1 cellular context compared by ENCODE assay signal in the genomic region with DNA sequence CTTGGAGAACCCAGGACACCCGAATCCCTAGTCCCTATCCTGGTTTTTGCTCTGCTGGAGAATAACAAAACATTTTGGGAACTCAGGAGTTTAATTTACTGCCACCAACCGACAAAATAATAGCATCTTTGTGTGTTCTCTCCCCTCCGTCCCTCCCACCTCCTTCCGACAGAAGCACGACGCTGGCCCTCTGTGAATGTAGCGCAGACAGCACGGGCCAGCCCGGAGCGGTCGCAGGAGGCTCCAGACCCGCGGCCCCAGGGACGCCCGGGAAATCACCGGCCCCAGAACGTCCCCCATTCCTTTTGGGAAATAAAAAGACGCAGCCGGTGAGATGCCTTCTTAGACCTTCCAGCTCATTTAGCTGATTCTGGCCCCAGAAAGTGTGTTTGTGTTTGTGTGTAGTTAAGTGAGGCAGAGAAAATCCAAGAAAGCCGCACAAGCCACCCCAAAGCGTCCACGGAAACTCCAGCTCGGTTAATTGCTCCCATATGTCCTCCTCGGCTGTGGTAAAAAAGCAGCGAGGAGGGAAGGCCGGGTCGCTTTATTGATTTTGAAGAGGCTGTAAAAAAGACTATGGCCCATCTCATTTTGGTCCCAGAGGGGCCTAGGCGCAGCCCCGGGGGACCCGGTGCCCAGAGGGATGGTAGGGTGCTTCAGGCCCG.
TF ChIP-seq lines count a peak whose summit lies in the region.

No MANE protein-coding gene starts in this region.

TF ChIP-seq in HepG2, 621 proteins besides CTCF, POLR2A, EP300 and RAD21 (continued from another document and continues in another):
- TF ChIP-seq, protein P1, sequence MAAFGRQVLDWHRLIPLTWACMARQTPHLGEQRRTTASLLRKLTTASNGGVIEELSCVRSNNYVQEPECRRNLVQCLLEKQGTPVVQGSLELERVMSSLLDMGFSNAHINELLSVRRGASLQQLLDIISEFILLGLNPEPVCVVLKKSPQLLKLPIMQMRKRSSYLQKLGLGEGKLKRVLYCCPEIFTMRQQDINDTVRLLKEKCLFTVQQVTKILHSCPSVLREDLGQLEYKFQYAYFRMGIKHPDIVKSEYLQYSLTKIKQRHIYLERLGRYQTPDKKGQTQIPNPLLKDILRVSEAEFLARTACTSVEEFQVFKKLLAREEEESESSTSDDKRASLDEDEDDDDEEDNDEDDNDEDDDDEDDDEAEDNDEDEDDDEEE (CRISPR knock-in tag; IDR thresholded peaks at IDR 0.05): peak; percentile 47; the same call in 1 of the 2 replicates
- no peak for TF ChIP-seq DR1 (CRISPR knock-in tag; IDR thresholded peaks at IDR 0.05)
- TF ChIP-seq, protein P2, sequence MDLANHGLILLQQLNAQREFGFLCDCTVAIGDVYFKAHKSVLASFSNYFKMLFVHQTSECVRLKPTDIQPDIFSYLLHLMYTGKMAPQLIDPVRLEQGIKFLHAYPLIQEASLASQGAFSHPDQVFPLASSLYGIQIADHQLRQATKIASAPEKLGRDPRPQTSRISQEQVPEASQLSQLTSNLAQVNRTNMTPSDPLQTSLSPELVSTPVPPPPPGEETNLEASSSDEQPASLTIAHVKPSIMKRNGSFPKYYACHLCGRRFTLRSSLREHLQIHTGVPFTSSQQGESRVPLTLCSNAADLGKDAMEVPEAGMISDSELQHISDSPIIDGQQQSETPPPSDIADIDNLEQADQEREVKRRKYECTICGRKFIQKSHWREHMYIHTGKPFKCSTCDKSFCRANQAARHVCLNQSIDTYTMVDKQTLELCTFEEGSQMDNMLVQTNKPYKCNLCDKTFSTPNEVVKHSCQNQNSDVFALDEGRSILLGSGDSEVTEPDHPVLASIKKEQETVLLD (CRISPR knock-in tag; IDR thresholded peaks at IDR 0.05; ENCODE audit: low read depth): no peak
- 0 out of 2 replicates have a peak, but pooled peaks have one; percentile 22 for TF ChIP-seq ZNF224 (CRISPR knock-in tag; IDR thresholded peaks at IDR 0.05)
- TF ChIP-seq RBM39 (IDR thresholded peaks at IDR 0.05; ENCODE audit: low read depth, low read length, poor library complexity, severe bottlenecking): no peak
- TF ChIP-seq, protein P3, sequence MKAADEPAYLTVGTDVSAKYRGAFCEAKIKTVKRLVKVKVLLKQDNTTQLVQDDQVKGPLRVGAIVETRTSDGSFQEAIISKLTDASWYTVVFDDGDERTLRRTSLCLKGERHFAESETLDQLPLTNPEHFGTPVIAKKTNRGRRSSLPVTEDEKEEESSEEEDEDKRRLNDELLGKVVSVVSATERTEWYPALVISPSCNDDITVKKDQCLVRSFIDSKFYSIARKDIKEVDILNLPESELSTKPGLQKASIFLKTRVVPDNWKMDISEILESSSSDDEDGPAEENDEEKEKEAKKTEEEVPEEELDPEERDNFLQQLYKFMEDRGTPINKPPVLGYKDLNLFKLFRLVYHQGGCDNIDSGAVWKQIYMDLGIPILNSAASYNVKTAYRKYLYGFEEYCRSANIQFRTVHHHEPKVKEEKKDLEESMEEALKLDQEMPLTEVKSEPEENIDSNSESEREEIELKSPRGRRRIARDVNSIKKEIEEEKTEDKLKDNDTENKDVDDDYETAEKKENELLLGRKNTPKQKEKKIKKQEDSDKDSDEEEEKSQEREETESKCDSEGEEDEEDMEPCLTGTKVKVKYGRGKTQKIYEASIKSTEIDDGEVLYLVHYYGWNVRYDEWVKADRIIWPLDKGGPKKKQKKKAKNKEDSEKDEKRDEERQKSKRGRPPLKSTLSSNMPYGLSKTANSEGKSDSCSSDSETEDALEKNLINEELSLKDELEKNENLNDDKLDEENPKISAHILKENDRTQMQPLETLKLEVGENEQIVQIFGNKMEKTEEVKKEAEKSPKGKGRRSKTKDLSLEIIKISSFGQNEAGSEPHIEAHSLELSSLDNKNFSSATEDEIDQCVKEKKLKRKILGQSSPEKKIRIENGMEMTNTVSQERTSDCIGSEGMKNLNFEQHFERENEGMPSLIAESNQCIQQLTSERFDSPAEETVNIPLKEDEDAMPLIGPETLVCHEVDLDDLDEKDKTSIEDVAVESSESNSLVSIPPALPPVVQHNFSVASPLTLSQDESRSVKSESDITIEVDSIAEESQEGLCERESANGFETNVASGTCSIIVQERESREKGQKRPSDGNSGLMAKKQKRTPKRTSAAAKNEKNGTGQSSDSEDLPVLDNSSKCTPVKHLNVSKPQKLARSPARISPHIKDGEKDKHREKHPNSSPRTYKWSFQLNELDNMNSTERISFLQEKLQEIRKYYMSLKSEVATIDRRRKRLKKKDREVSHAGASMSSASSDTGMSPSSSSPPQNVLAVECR (CRISPR knock-in tag; IDR thresholded peaks at IDR 0.05; ENCODE audit: borderline replicate concordance): 0 out of 2 replicates have a peak, but pooled peaks have one; percentile 11
- TF ChIP-seq ZNF598 (CRISPR knock-in tag; IDR thresholded peaks at IDR 0.05; ENCODE audit: borderline replicate concordance): peak; percentile 18; the same call in 1 of the 2 replicates
- TF ChIP-seq XRCC5 (optimal IDR thresholded peaks at IDR 0.05; ENCODE audit: low read length): peak; percentile 38
- no peak for TF ChIP-seq FOXA3 (CRISPR knock-in tag; IDR thresholded peaks at IDR 0.05)
- TF ChIP-seq, protein P4, sequence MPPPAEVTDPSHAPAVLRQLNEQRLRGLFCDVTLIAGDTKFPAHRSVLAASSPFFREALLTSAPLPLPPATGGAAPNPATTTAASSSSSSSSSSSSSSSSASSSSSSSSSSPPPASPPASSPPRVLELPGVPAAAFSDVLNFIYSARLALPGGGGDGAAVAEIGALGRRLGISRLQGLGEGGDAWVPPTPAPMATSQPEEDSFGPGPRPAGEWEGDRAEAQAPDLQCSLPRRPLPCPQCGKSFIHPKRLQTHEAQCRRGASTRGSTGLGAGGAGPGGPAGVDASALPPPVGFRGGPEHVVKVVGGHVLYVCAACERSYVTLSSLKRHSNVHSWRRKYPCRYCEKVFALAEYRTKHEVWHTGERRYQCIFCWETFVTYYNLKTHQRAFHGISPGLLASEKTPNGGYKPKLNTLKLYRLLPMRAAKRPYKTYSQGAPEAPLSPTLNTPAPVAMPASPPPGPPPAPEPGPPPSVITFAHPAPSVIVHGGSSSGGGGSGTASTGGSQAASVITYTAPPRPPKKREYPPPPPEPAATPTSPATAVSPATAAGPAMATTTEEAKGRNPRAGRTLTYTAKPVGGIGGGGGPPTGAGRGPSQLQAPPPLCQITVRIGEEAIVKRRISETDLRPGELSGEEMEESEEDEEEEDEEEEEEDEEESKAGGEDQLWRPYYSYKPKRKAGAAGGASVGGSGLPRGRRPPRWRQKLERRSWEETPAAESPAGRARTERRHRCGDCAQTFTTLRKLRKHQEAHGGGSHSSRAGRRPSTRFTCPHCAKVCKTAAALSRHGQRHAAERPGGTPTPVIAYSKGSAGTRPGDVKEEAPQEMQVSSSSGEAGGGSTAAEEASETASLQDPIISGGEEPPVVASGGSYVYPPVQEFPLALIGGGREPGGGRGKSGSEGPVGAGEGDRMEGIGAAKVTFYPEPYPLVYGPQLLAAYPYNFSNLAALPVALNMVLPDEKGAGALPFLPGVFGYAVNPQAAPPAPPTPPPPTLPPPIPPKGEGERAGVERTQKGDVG (CRISPR knock-in tag; IDR thresholded peaks at IDR 0.05; ENCODE audit: borderline replicate concordance): no peak
- TF ChIP-seq, protein P5, sequence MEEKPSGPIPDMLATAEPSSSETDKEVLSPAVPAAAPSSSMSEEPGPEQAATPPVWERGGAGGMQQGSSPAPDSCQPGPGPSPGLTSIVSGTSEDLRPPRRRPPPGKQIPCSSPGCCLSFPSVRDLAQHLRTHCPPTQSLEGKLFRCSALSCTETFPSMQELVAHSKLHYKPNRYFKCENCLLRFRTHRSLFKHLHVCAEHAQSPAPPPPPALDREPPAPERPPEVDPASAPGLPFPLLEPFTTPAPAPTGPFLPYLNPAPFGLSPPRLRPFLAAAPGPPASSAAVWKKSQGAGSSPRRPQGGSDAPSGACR (CRISPR knock-in tag; IDR thresholded peaks at IDR 0.05): no peak
- no peak; the same call in 1 of the 2 replicates for TF ChIP-seq CBX5 (CRISPR knock-in tag; IDR thresholded peaks at IDR 0.05; ENCODE audit: borderline replicate concordance)
- TF ChIP-seq ISL2 (CRISPR knock-in tag; IDR thresholded peaks at IDR 0.05): peak; percentile 2; the same call in 1 of the 2 replicates
- no peak for TF ChIP-seq TBP (CRISPR knock-in tag; IDR thresholded peaks at IDR 0.05)
- TF ChIP-seq, protein P6, sequence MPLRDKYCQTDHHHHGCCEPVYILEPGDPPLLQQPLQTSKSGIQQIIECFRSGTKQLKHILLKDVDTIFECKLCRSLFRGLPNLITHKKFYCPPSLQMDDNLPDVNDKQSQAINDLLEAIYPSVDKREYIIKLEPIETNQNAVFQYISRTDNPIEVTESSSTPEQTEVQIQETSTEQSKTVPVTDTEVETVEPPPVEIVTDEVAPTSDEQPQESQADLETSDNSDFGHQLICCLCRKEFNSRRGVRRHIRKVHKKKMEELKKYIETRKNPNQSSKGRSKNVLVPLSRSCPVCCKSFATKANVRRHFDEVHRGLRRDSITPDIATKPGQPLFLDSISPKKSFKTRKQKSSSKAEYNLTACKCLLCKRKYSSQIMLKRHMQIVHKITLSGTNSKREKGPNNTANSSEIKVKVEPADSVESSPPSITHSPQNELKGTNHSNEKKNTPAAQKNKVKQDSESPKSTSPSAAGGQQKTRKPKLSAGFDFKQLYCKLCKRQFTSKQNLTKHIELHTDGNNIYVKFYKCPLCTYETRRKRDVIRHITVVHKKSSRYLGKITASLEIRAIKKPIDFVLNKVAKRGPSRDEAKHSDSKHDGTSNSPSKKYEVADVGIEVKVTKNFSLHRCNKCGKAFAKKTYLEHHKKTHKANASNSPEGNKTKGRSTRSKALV (CRISPR knock-in tag; IDR thresholded peaks at IDR 0.05): no peak
- TF ChIP-seq ZBTB7B (CRISPR knock-in tag; IDR thresholded peaks at IDR 0.05): no peak
- TF ChIP-seq HNRNPLL (IDR thresholded peaks at IDR 0.05; ENCODE audit: low read depth, low read length, poor library complexity, severe bottlenecking): peak; percentile 89
- TF ChIP-seq, protein P7, sequence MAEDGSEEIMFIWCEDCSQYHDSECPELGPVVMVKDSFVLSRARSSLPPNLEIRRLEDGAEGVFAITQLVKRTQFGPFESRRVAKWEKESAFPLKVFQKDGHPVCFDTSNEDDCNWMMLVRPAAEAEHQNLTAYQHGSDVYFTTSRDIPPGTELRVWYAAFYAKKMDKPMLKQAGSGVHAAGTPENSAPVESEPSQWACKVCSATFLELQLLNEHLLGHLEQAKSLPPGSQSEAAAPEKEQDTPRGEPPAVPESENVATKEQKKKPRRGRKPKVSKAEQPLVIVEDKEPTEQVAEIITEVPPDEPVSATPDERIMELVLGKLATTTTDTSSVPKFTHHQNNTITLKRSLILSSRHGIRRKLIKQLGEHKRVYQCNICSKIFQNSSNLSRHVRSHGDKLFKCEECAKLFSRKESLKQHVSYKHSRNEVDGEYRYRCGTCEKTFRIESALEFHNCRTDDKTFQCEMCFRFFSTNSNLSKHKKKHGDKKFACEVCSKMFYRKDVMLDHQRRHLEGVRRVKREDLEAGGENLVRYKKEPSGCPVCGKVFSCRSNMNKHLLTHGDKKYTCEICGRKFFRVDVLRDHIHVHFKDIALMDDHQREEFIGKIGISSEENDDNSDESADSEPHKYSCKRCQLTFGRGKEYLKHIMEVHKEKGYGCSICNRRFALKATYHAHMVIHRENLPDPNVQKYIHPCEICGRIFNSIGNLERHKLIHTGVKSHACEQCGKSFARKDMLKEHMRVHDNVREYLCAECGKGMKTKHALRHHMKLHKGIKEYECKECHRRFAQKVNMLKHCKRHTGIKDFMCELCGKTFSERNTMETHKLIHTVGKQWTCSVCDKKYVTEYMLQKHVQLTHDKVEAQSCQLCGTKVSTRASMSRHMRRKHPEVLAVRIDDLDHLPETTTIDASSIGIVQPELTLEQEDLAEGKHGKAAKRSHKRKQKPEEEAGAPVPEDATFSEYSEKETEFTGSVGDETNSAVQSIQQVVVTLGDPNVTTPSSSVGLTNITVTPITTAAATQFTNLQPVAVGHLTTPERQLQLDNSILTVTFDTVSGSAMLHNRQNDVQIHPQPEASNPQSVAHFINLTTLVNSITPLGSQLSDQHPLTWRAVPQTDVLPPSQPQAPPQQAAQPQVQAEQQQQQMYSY (CRISPR knock-in tag; IDR thresholded peaks at IDR 0.05): peak; percentile 74
- no peak for TF ChIP-seq SMYD3 (CRISPR knock-in tag; IDR thresholded peaks at IDR 0.05)
- no peak for TF ChIP-seq POGZ (CRISPR knock-in tag; IDR thresholded peaks at IDR 0.05)
- no peak for TF ChIP-seq SALL2 (CRISPR knock-in tag; IDR thresholded peaks at IDR 0.05)
- TF ChIP-seq PTBP1 (IDR thresholded peaks at IDR 0.05; ENCODE audit: low read depth, low read length, poor library complexity, severe bottlenecking): no peak
- no peak for TF ChIP-seq CC2D1A (CRISPR knock-in tag; IDR thresholded peaks at IDR 0.05)
- no peak for TF ChIP-seq ATM (IDR thresholded peaks at IDR 0.05; ENCODE audit: borderline replicate concordance)
- TF ChIP-seq ZNF788 (CRISPR knock-in tag; IDR thresholded peaks at IDR 0.05; ENCODE audit: borderline replicate concordance): 0 out of 2 replicates have a peak, but pooled peaks have one; percentile 0
- TF ChIP-seq, protein P8, sequence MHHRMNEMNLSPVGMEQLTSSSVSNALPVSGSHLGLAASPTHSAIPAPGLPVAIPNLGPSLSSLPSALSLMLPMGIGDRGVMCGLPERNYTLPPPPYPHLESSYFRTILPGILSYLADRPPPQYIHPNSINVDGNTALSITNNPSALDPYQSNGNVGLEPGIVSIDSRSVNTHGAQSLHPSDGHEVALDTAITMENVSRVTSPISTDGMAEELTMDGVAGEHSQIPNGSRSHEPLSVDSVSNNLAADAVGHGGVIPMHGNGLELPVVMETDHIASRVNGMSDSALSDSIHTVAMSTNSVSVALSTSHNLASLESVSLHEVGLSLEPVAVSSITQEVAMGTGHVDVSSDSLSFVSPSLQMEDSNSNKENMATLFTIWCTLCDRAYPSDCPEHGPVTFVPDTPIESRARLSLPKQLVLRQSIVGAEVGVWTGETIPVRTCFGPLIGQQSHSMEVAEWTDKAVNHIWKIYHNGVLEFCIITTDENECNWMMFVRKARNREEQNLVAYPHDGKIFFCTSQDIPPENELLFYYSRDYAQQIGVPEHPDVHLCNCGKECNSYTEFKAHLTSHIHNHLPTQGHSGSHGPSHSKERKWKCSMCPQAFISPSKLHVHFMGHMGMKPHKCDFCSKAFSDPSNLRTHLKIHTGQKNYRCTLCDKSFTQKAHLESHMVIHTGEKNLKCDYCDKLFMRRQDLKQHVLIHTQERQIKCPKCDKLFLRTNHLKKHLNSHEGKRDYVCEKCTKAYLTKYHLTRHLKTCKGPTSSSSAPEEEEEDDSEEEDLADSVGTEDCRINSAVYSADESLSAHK (CRISPR knock-in tag; IDR thresholded peaks at IDR 0.05; ENCODE audit: borderline replicate concordance): no peak
- TF ChIP-seq FOXC1 (CRISPR knock-in tag; IDR thresholded peaks at IDR 0.05; ENCODE audit: borderline replicate concordance): peak; percentile 7; the same call in 1 of the 2 replicates
- TF ChIP-seq KAT2B (IDR thresholded peaks at IDR 0.05; ENCODE audit: borderline replicate concordance, low read depth, low read length): no peak
- 0 out of 2 replicates have a peak, but pooled peaks have one; percentile 1 for TF ChIP-seq SMAD9 (CRISPR knock-in tag; IDR thresholded peaks at IDR 0.05)
- peak; percentile 79; the same call in 1 of the 2 replicates for TF ChIP-seq ZNF605 (CRISPR knock-in tag; IDR thresholded peaks at IDR 0.05)
- no peak for TF ChIP-seq FOXK1 (CRISPR knock-in tag; IDR thresholded peaks at IDR 0.05; ENCODE audit: borderline replicate concordance, low read depth)
- TF ChIP-seq POLR2G (IDR thresholded peaks at IDR 0.05; ENCODE audit: low read depth, low read length): no peak
